ENCODE assay signal across 10 cellular contexts in the genomic region with DNA sequence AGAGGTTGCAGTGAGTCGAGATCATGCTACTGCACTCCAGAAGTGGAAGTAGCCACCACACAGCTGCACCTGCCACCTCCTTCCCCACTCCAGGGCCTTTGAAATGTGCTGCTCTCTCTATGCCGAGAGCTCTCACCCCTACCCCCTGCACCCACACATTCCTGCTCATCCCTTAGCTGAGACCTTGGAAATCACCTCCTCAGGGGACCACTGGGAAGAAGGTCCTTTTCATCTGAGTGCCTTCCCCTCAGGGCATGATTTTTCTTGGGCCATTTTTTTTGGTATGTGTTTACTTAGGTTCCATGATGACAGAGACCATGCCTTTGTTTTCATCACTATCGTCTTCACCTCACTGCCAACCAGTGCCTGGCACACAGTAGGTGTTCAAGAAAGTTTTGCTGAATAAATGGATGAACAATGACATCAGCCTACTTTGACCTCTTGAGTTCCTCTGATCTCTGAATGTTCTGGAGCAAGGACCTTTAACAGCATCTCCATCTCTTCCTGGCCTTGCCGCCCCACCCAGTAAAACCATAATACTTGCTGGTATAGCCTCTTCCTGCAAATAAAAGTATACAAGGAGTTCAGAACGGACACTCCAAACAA.
DNase-seq lines count a peak whose midpoint lies in the region; ATAC-seq and TF ChIP-seq lines count a peak whose summit lies in the region.
"Had no signal": no experiment of that assay in that cellular context is flagged by ENCODE, and none has a peak within 500 bp of the region (broad histone marks: within the 10 kb centered on the region; RNA-seq: fewer than 3 reads in every experiment).

No MANE protein-coding gene starts in this region.

- TF ChIP-seq CTCF in adrenal gland (IDR thresholded peaks at IDR 0.05) (no peak), lung (IDR thresholded peaks at IDR 0.05; ENCODE audit: control extremely low read depth, extremely low read depth) (no peak), transverse colon (IDR thresholded peaks at IDR 0.05) (no peak), GM10248 (IDR thresholded peaks at IDR 0.05; ENCODE audit: control extremely low read depth, extremely low read depth, low read depth, missing control alignments) (no peak)

- DNase-seq in activated naive CD4-positive, alpha-beta T cell (lab: John Stamatoyannopoulos, UW), result no peak
- DNase-seq in adrenal gland, result peak in 1 of 7 donors; percentile 13
- DNase-seq in lung (ENCODE audit: low spot score), result no peak
- DNase-seq in transverse colon, result no peak
- DNase-seq in GM10248 (ENCODE audit: extremely low spot score), result no peak
- DNase-seq in AG08396 (ENCODE audit: low spot score), result no peak
- DNase-seq in germinal center (ENCODE audit: low spot score), result no peak
- DNase-seq: NCI-H187 treated with DMSO at 0.1 percent for 48 hours had no signal

- POLR2A ChIA-PET in GM10248 (lab: Yijun Ruan, JAX), result interaction anchor here (0.5 kb wide), 1 partner anchor 10 kb away, joined by 5 read pairs; no protein-coding TSS in a partner anchor

- H3K27ac ChIP-seq in adrenal gland (peak overlapping the region in 3 of 5 donors; percentile 42 to 84 (median 80)), lung (ENCODE audit: low read depth in 1 of 2, low read length in 1 of 2) (peak overlapping the region; percentile 56 to 79), transverse colon (peak overlapping the region; percentile 84 to 94 (median 88))
- H3K27ac ChIP-seq: C4-2B had no signal

- intact Hi-C loops in adrenal gland (cut with DNase I) (loop anchor here in 1 of 2 donors (2.0 to 10.0 kb wide), 2 partner anchors 58 to 154 kb away; no protein-coding TSS in a partner anchor), transverse colon (cut with DNase I; ENCODE audit: low total_unique reads) (no loop called here)

- no peak for ATAC-seq in lung (ENCODE audit: insufficient read depth, low FRiP score)

- H3K4me1 ChIP-seq in adrenal gland (replicated peaks in 1 of 2) (peaks cover 29 to 66% of the 10 kb centered on the region in 2 donors), lung (ENCODE audit: control insufficient read depth in 2 of 2, insufficient read depth in 2 of 2, low read length in 2 of 2) (peaks cover 22 to 24% of the 10 kb centered on the region in 2 donors), transverse colon (peaks cover 57 to 100% (median 90%) of the 10 kb centered on the region in 4 donors)

- CTCF ChIA-PET in GM10248 (lab: Yijun Ruan, JAX), result interaction anchor here (1.8 to 8.7 kb wide), 4 partner anchors 16 to 140 kb away, joined by 6 to 141 read pairs (median 62); no protein-coding TSS in a partner anchor

- no peaks in the 10 kb centered on the region for H3K27me3 ChIP-seq in adrenal gland
- H3K27me3 ChIP-seq in lung (ENCODE audit: control insufficient read depth, insufficient read depth), result no peaks in the 10 kb centered on the region
- no peaks in the 10 kb centered on the region for H3K27me3 ChIP-seq in transverse colon

- TF ChIP-seq EP300 in transverse colon (IDR thresholded peaks at IDR 0.05; ENCODE audit: low read depth), result no peak

- H3K4me1 Mint-ChIP-seq in activated naive CD4-positive, alpha-beta T cell treated with anti-CD3 and anti-CD28 coated beads, Interleukin-2, amount 50 U/mL, for 24 hours, result peaks cover 85% of the 10 kb centered on the region

- H3K27me3 Mint-ChIP-seq in activated naive CD4-positive, alpha-beta T cell treated with anti-CD3 and anti-CD28 coated beads, Interleukin-2, amount 50 U/mL, for 24 hours, result no peaks in the 10 kb centered on the region

- WGBS in adrenal gland, 4 donors, result 66 to 80% (median 80%) methylated on average over 5 of the region's 5 CpGs
- 61 to 71% methylated on average over 5 of the region's 5 CpGs for WGBS in lung, 2 donors
- 50 to 51% methylated on average over 2 to 5 of the region's 5 CpGs for WGBS in transverse colon (ENCODE audit: low coverage in 1 of 2), 2 donors

- H3K4me3 Mint-ChIP-seq in activated naive CD4-positive, alpha-beta T cell treated with anti-CD3 and anti-CD28 coated beads, Interleukin-2, amount 50 U/mL, for 24 hours, result no peak overlapping the region

- no peak for TF ChIP-seq POLR2A in adrenal gland (IDR thresholded peaks at IDR 0.05)
- TF ChIP-seq POLR2A in transverse colon (IDR thresholded peaks at IDR 0.05), result no peak

- H3K9me3 Mint-ChIP-seq in activated naive CD4-positive, alpha-beta T cell treated with anti-CD3 and anti-CD28 coated beads, Interleukin-2, amount 50 U/mL, for 24 hours, result no peaks in the 10 kb centered on the region

- in situ Hi-C loops in transverse colon (cut with MboI; ENCODE audit: low pct_ligation_motif_present in 1 of 4, low pct_unique_long_range_greater_than_20kb in 1 of 4, low sequenced_read_pairs in 3 of 4), result loop anchor here in 2 of 4 donors (10.0 kb wide), 2 partner anchors 94 to 104 kb away; no protein-coding TSS in a partner anchor

- H3K4me3 ChIP-seq in adrenal gland (no peak overlapping the region), lung (no peak overlapping the region), transverse colon (no peak overlapping the region)

- peaks cover 0 to 6% of the 10 kb centered on the region in 2 donors for H3K36me3 ChIP-seq in adrenal gland (replicated peaks in 1 of 2)
- H3K36me3 ChIP-seq in lung (ENCODE audit: control insufficient read depth in 2 of 2, insufficient read depth in 2 of 2, low read length in 2 of 2), result peaks cover 0 to 36% of the 10 kb centered on the region in 2 donors
- H3K36me3 ChIP-seq in transverse colon, result no peaks in the 10 kb centered on the region

- peaks cover 42% of the 10 kb centered on the region for H3K36me3 Mint-ChIP-seq in activated naive CD4-positive, alpha-beta T cell treated with anti-CD3 and anti-CD28 coated beads, Interleukin-2, amount 50 U/mL, for 24 hours

- H3K9me3 ChIP-seq in adrenal gland (replicated peaks in 1 of 3) (no peaks in the 10 kb centered on the region), lung (ENCODE audit: control insufficient read depth in 2 of 2, insufficient read depth in 1 of 2, low read length in 1 of 2) (no peaks in the 10 kb centered on the region), transverse colon (no peaks in the 10 kb centered on the region)

- H3K27ac Mint-ChIP-seq in activated naive CD4-positive, alpha-beta T cell treated with anti-CD3 and anti-CD28 coated beads, Interleukin-2, amount 50 U/mL, for 24 hours, result peak overlapping the region; percentile 95
